In genomic region chr1:231937013-231937754, GRCh38 we compare ENCODE assay signal across 11 cellular contexts.
DNase-seq lines count a peak whose midpoint lies in the region; ATAC-seq and TF ChIP-seq lines count a peak whose summit lies in the region.
"Had no signal": no experiment of that assay in that cellular context is flagged by ENCODE, and none has a peak within 500 bp of the region (broad histone marks: within the 10 kb centered on the region; RNA-seq: fewer than 3 reads in every experiment).

No MANE protein-coding gene starts in this region.

- no peak for TF ChIP-seq CTCF in choroid plexus epithelial cell (conservative IDR thresholded peaks at IDR 0.05; ENCODE audit: low read depth, low read length)

- peaks cover under 1% of the 10 kb centered on the region for H3K9me3 ChIP-seq in mesodermal cell (ENCODE audit: control insufficient read depth, low read length)

- peak overlapping the region; percentile 6 for H3K27ac ChIP-seq in mesodermal cell (ENCODE audit: low read depth, low read length, severe bottlenecking)
- H3K27ac ChIP-seq: C4-2B had no signal

- no peak overlapping the region for H3K4me3 ChIP-seq in choroid plexus epithelial cell (ENCODE audit: low read depth, low read length)
- no peak overlapping the region for H3K4me3 ChIP-seq in mesodermal cell (ENCODE audit: extremely low read depth, insufficient read depth, low read length, poor library complexity, severe bottlenecking)

- no peaks in the 10 kb centered on the region for H3K4me1 ChIP-seq in mesodermal cell (ENCODE audit: control insufficient read depth, insufficient read depth, low read length, poor library complexity, severe bottlenecking)

- WGBS in mesodermal cell (ENCODE audit: insufficient coverage in 2 of 2), 2 experiments: 85 to 89% methylated on average over 5 to 6 of the region's 8 CpGs

- H3K36me3 ChIP-seq in mesodermal cell (ENCODE audit: control insufficient read depth, insufficient read depth, low read length): no peaks in the 10 kb centered on the region

- ATAC-seq in GM21367 (IDR thresholded peaks at IDR 0.05; ENCODE audit: unreplicated experiment): no peak

- DNase-seq in D341Med (ENCODE audit: low spot score) (peak; percentile 54), NCI-H2029 treated with DMSO at 0.1 percent for 48 hours (lab: John Stamatoyannopoulos, UW) (peak; percentile 35), choroid plexus epithelial cell (ENCODE audit: low read depth) (peak; percentile 28), kidney tubule cell (ENCODE audit: low spot score) (no peak)
- no peak for DNase-seq in stimulated activated CD4-positive, alpha-beta T cell treated with anti-CD3 and anti-CD28 coated beads, Interleukin-12 subunit alpha, Interleukin-12 subunit beta, amount 100 ng/mL, for 4 hours
- no peak for DNase-seq in activated CD8-positive, alpha-beta memory T cell treated with anti-CD3 and anti-CD28 coated beads, Interleukin-2, amount 50 U/mL, for 48 hours
- DNase-seq: NCI-H1048, T1000 had no signal

Comparison
In these comparisons a context has a peak if more than half of its experiments do, and no peak if none do; other contexts are left out.
1. DNase-seq: peak in D341Med (single experiment), NCI-H2029 treated with DMSO at 0.1 percent for 48 hours (single experiment) and choroid plexus epithelial cell (single experiment); none in stimulated activated CD4-positive, alpha-beta T cell treated with anti-CD3 and anti-CD28 coated beads, Interleukin-12 subunit alpha, Interleukin-12 subunit beta, amount 100 ng/mL, for 4 hours (single experiment), kidney tubule cell (single experiment) and activated CD8-positive, alpha-beta memory T cell treated with anti-CD3 and anti-CD28 coated beads, Interleukin-2, amount 50 U/mL, for 48 hours (single experiment).